ENCODE assay signal across 8 cellular contexts in the genomic region with DNA sequence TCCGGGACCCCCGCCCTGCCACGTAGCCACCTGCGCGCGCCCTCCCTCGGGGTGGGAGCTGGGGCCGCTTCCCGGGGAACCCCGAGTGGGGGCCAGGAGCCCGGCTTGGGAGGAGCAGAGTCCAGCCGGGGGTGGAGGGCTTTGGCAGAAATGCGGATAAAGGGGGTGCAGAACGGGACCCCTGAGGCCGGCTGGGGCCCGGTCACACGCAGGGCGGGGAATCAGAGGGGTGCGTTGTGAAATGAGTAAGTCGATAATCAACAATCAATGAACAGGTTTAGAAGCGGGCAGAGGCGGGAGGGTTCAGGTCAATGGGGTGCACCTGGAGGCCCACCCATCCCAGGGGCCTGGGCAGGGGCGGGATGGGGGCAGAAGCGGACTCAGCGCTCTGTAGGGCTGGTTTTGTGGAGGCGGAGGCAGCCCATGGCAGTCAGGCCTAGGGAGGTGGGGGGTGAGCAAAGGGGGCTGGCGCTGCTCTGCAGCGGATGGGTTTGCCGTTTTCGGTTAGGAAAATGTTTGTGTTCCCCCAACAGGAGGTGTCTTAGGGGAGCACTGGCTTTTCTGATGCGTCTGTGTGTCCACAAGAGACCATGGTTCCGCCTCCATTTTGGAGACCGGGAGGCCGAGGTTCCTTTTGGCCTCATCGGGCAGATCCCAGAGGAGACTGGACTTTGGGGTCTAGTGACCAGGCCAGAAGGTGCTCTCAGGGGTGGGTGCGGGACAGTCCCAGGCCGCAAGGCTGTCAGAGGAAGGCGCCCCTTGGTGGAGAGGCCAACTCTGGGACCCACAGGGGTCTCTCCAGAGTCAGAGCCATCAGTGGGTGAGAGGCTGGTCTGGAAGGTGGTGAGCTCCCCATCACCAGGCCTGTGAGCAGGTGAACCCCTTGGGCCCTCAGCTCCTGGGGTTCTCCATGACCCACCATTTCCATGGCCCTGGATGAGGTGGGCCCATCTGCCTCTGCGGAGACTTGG. TPM values are rescaled to one million over a fixed set of nuclear protein-coding genes. Genes with fewer than 3 reads are reported as not detected.
A peak's percentile ranks its signal among the peaks of the same experiment; 100 is the strongest.
DNase-seq lines count a peak whose midpoint lies in the region; ATAC-seq and TF ChIP-seq lines count a peak whose summit lies in the region.

No MANE protein-coding gene starts in this region.

- TF ChIP-seq POLR2A in heart left ventricle (IDR thresholded peaks at IDR 0.05) (no peak), upper lobe of left lung (IDR thresholded peaks at IDR 0.05) (no peak)

- H3K4me1 ChIP-seq in heart left ventricle = peaks cover 0 to 39% (median 13%) of the 10 kb centered on the region in 12 donors
- H3K4me1 ChIP-seq in lung (ENCODE audit: control insufficient read depth in 2 of 2, insufficient read depth in 2 of 2, low read length in 2 of 2) = peaks cover 4 to 9% of the 10 kb centered on the region in 2 donors
- peaks cover 9 to 38% (median 13%) of the 10 kb centered on the region in 4 donors for H3K4me1 ChIP-seq in upper lobe of left lung

- H3K36me3 ChIP-seq in heart left ventricle = no peaks in the 10 kb centered on the region
- no peaks in the 10 kb centered on the region for H3K36me3 ChIP-seq in lung (ENCODE audit: control insufficient read depth in 2 of 2, insufficient read depth in 2 of 2, low read length in 2 of 2)
- H3K36me3 ChIP-seq in upper lobe of left lung = no peaks in the 10 kb centered on the region

- DNase-seq in heart left ventricle (peak in 2 of 5 donors; percentile 25 to 44), left cardiac atrium (no peak), astrocyte of the cerebellum (ENCODE audit: low read depth) (no peak), lung (ENCODE audit: low spot score) (no peak), upper lobe of left lung (peak in 1 of 2 donors; percentile 74), NCI-H345 treated with DMSO at 0.1 percent for 48 hours (lab: John Stamatoyannopoulos, UW; ENCODE audit: unreplicated experiment) (no peak), MV-4-11 (lab: John Stamatoyannopoulos, UW) (no peak)

- H3K27me3 ChIP-seq in heart left ventricle (peaks cover 9 to 46% (median 21%) of the 10 kb centered on the region in 9 donors), lung (ENCODE audit: control insufficient read depth, insufficient read depth) (no peaks in the 10 kb centered on the region), upper lobe of left lung (peaks cover 0 to 30% (median 22%) of the 10 kb centered on the region in 4 donors)

- intact Hi-C loops in heart left ventricle (cut with DNase I) = loop anchor here in 4 of 10 donors (2.0 to 10.0 kb wide), 3 partner anchors 57 to 60 kb away; no protein-coding TSS in a partner anchor
- intact Hi-C loops in left cardiac atrium (cut with DNase I) = loop anchor here in 1 of 2 donors (1.0 kb wide), 1 partner anchor 58 kb away; no protein-coding TSS in a partner anchor

- H3K4me3 ChIP-seq in heart left ventricle = peak overlapping the region; percentile 23 to 78 (median 52)
- peak overlapping the region; percentile 40 for H3K4me3 ChIP-seq in astrocyte of the cerebellum (ENCODE audit: low read depth, low read length)
- no peak overlapping the region for H3K4me3 ChIP-seq in lung
- H3K4me3 ChIP-seq in upper lobe of left lung = peak overlapping the region in 3 of 4 donors; percentile 30 to 44 (median 39)

- in situ Hi-C loops in astrocyte of the cerebellum (cut with HindIII; ENCODE audit: low sequenced_read_pairs) = no loop called here

- no peak for TF ChIP-seq EP300 in upper lobe of left lung (IDR thresholded peaks at IDR 0.05)

- ATAC-seq in heart left ventricle = no peak
- no peak for ATAC-seq in left cardiac atrium
- peak; percentile 17 for ATAC-seq in lung (ENCODE audit: insufficient read depth, low FRiP score)
- no peak for ATAC-seq in upper lobe of left lung (ENCODE audit: low FRiP score in 2 of 2)
- no peak for ATAC-seq in HG03571 (IDR thresholded peaks at IDR 0.05; ENCODE audit: unreplicated experiment)

- WGBS in heart left ventricle, 4 donors = 26 to 40% (median 30%) methylated on average over 25 to 39 of the region's 39 CpGs
- WGBS in lung, 2 donors = 29 to 31% methylated on average over 37 to 39 of the region's 39 CpGs
- WGBS in upper lobe of left lung, 2 donors = 38 to 42% methylated on average over 19 to 29 of the region's 39 CpGs

- H3K27ac ChIP-seq in heart left ventricle (peak overlapping the region; percentile 68 to 95 (median 84)), lung (ENCODE audit: low read depth in 1 of 2, low read length in 1 of 2) (peak overlapping the region in 1 of 2 donors; percentile 66), upper lobe of left lung (no peak overlapping the region)

- H3K9me3 ChIP-seq in heart left ventricle (no peaks in the 10 kb centered on the region), lung (ENCODE audit: control insufficient read depth in 2 of 2, insufficient read depth in 1 of 2, low read length in 1 of 2) (peaks cover 0 to 5% of the 10 kb centered on the region in 2 donors), upper lobe of left lung (no peaks in the 10 kb centered on the region)

- TF ChIP-seq CTCF in heart left ventricle (IDR thresholded peaks at IDR 0.05) (no peak), astrocyte of the cerebellum (IDR thresholded peaks at IDR 0.05; ENCODE audit: low read depth, low read length, missing control alignments) (no peak), lung (IDR thresholded peaks at IDR 0.05; ENCODE audit: control extremely low read depth, extremely low read depth) (no peak), upper lobe of left lung (IDR thresholded peaks at IDR 0.05) (no peak)

RNA-seq across cellular contexts. Expression of a gene that starts 0.7 kb away (rescaled TPM):
- 100 to 1,000 TPM in 6 of 9 donors, 10 to 100 TPM in 3; 77.4 to 191 (median 142) TPM for total RNA-seq in heart left ventricle
- 100 to 1,000 TPM; 112 to 168 TPM for polyA plus RNA-seq in heart left ventricle
- total RNA-seq in left cardiac atrium = 100 to 1,000 TPM; 108 to 211 TPM
- 1 to 10 TPM in 1 of 2 donors, under 1 TPM in 1; 0.37 to 1.2 TPM for total RNA-seq in lung
- under 1 TPM; 0.42 to 0.73 TPM for polyA plus RNA-seq in lung
- 1 to 10 TPM in 1 of 6 donors, under 1 TPM in 2, not detected in 3; 0.15 to 1.3 (median 0.81) TPM for total RNA-seq in upper lobe of left lung

RNA-seq across cellular contexts. Expression of a gene that starts 18.0 kb away (rescaled TPM):
- total RNA-seq in heart left ventricle = 10 to 100 TPM; 16.4 to 33.3 (median 21.7) TPM
- polyA plus RNA-seq in heart left ventricle = 10 to 100 TPM; 31.2 to 63.7 TPM
- total RNA-seq in left cardiac atrium = 10 to 100 TPM; 21.9 to 25.5 TPM
- 10 to 100 TPM; 17.7 to 37.0 TPM for total RNA-seq in lung
- polyA plus RNA-seq in lung = 10 to 100 TPM; 47.1 to 51.2 TPM
- total RNA-seq in upper lobe of left lung = 10 to 100 TPM; 12.6 to 48.2 (median 30.6) TPM

RNA-seq across cellular contexts. Expression of a gene that starts 19.4 kb away (rescaled TPM):
- total RNA-seq in heart left ventricle = 10 to 100 TPM; 13.9 to 46.4 (median 32.5) TPM
- 10 to 100 TPM; 11.7 to 22.5 TPM for polyA plus RNA-seq in heart left ventricle
- total RNA-seq in left cardiac atrium = 10 to 100 TPM; 19.8 to 45.9 TPM
- 1 to 10 TPM; 2.4 to 4.5 TPM for total RNA-seq in lung
- 1 to 10 TPM; 1.6 to 3.1 TPM for polyA plus RNA-seq in lung
- 1 to 10 TPM; 3.5 to 7.7 (median 7.1) TPM for total RNA-seq in upper lobe of left lung

Comparison
In these comparisons a context has a peak if more than half of its experiments do, and no peak if none do; other contexts are left out.
1. H3K27ac ChIP-seq: peak in heart left ventricle (12 of 12); none in upper lobe of left lung (0 of 4).
2. RNA of a gene that starts 0.7 kb away (total RNA-seq): 108 to 211 TPM in left cardiac atrium and 77.4 to 191 TPM in heart left ventricle; 0.37 to 1.2 TPM in lung and 0.15 to 1.3 TPM in upper lobe of left lung; every median in the first group is over 10 times any median in the second.